19 cellular contexts compared by ENCODE assay signal in the genomic region with DNA sequence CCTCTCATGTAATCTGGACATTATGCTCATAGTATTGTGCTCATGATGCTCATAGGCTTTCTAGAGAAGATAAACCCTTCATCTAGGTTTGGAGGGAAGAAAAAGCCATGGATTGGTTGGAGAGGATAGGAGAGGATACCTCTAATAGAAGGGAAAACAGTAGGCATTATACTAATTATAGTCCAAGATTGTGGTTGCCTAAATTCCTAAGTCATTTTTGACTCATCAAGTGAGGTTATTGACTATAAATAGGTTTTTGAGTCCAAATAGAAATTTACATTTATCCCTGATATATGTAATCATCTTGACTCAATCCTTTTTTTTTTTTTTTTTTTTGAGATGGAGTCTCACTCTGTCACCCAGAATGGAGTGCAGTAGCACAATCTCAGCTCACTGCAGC.
"Had no signal": no experiment of that assay in that cellular context is flagged by ENCODE, and none has a peak within 500 bp of the region (broad histone marks: within the 10 kb centered on the region; RNA-seq: fewer than 3 reads in every experiment).

No MANE protein-coding gene starts in this region.

- ATAC-seq: activated CD4-positive, alpha-beta T cell treated with anti-CD3 and anti-CD28 coated beads for 36 hours; effector memory CD8-positive, alpha-beta T cell; heart left ventricle; natural killer cell treated with Interleukin-12 subunit alpha and Interleukin-12 subunit beta and Interleukin-15 and Interleukin-18, amount 100 ng/mL, for 72 hours; stimulated activated naive B cell treated with anti-CD40 and anti-IgM and Interleukin-4, amounts not matched to agents 10 μg/mL and 1 μg/mL and 100 μg/mL, for 72 hours; WTC11 had no signal

- H3K4me1 ChIP-seq: parathyroid adenoma had no signal

- FAIRE-seq: frontal cortex had no signal

- H3K36me3 Mint-ChIP-seq: activated naive CD4-positive, alpha-beta T cell treated with anti-CD3 and anti-CD28 coated beads, Interleukin-2, amount 50 U/mL, for 24 hours; natural killer cell treated with Interleukin-12 subunit alpha and Interleukin-12 subunit beta and Interleukin-15 and Interleukin-18, amount 100 ng/mL, for 72 hours; WTC11 had no signal

- H3K27ac Mint-ChIP-seq: activated CD4-positive, alpha-beta T cell treated with anti-CD3 and anti-CD28 coated beads for 36 hours; activated naive CD4-positive, alpha-beta T cell treated with anti-CD3 and anti-CD28 coated beads, Interleukin-2, amount 50 U/mL, for 24 hours; effector memory CD8-positive, alpha-beta T cell; immature natural killer cell; natural killer cell treated with Interleukin-12 subunit alpha and Interleukin-12 subunit beta and Interleukin-15 and Interleukin-18, amount 100 ng/mL, for 72 hours; stimulated activated naive B cell treated with anti-CD40 and anti-IgM and Interleukin-4, amounts not matched to agents 10 μg/mL and 1 μg/mL and 100 μg/mL, for 72 hours; WTC11 had no signal

- H2AFZ ChIP-seq: parathyroid adenoma had no signal

- H3K9me3 ChIP-seq: heart left ventricle, left ventricle myocardium inferior, neutrophil, thoracic aorta, upper lobe of left lung had no signal

- DNase-seq: activated CD4-positive, alpha-beta T cell treated with anti-CD3 and anti-CD28 coated beads for 36 hours; activated CD4-positive, alpha-beta T cell treated with anti-CD3 and anti-CD28 coated beads, Interleukin-2, amount 50 U/mL, for 48 hours; activated gamma-delta T cell; caudate nucleus; effector memory CD8-positive, alpha-beta T cell; heart left ventricle; immature natural killer cell; kidney glomerular epithelial cell; left ventricle myocardium inferior; stimulated activated naive B cell treated with anti-CD40 and anti-IgM and Interleukin-4, amounts not matched to agents 10 μg/mL and 1 μg/mL and 100 μg/mL, for 72 hours; T-helper 2 cell; upper lobe of left lung had no signal

- H3K79me2 ChIP-seq: parathyroid adenoma had no signal

- H3K27ac ChIP-seq: heart left ventricle, left ventricle myocardium inferior, neutrophil, parathyroid adenoma, thoracic aorta, upper lobe of left lung had no signal

- H3K9ac ChIP-seq: parathyroid adenoma had no signal

- H3K4me3 Mint-ChIP-seq: activated CD4-positive, alpha-beta T cell treated with anti-CD3 and anti-CD28 coated beads for 36 hours; activated naive CD4-positive, alpha-beta T cell treated with anti-CD3 and anti-CD28 coated beads, Interleukin-2, amount 50 U/mL, for 24 hours; effector memory CD8-positive, alpha-beta T cell; immature natural killer cell; natural killer cell treated with Interleukin-12 subunit alpha and Interleukin-12 subunit beta and Interleukin-15 and Interleukin-18, amount 100 ng/mL, for 72 hours; stimulated activated naive B cell treated with anti-CD40 and anti-IgM and Interleukin-4, amounts not matched to agents 10 μg/mL and 1 μg/mL and 100 μg/mL, for 72 hours; WTC11 had no signal

- H3K27me3 ChIP-seq: heart left ventricle, neutrophil, upper lobe of left lung had no signal

- H3K9me3 Mint-ChIP-seq: activated naive CD4-positive, alpha-beta T cell treated with anti-CD3 and anti-CD28 coated beads, Interleukin-2, amount 50 U/mL, for 24 hours; effector memory CD8-positive, alpha-beta T cell; immature natural killer cell; natural killer cell treated with Interleukin-12 subunit alpha and Interleukin-12 subunit beta and Interleukin-15 and Interleukin-18, amount 100 ng/mL, for 72 hours; stimulated activated naive B cell treated with anti-CD40 and anti-IgM and Interleukin-4, amounts not matched to agents 10 μg/mL and 1 μg/mL and 100 μg/mL, for 72 hours; WTC11 had no signal

- H3K36me3 ChIP-seq: neutrophil had no signal

- H3K4me3 ChIP-seq: heart left ventricle, left ventricle myocardium inferior, thoracic aorta, upper lobe of left lung had no signal

- H3K27me3 Mint-ChIP-seq: effector memory CD8-positive, alpha-beta T cell; natural killer cell treated with Interleukin-12 subunit alpha and Interleukin-12 subunit beta and Interleukin-15 and Interleukin-18, amount 100 ng/mL, for 72 hours had no signal
